In the genomic region with DNA sequence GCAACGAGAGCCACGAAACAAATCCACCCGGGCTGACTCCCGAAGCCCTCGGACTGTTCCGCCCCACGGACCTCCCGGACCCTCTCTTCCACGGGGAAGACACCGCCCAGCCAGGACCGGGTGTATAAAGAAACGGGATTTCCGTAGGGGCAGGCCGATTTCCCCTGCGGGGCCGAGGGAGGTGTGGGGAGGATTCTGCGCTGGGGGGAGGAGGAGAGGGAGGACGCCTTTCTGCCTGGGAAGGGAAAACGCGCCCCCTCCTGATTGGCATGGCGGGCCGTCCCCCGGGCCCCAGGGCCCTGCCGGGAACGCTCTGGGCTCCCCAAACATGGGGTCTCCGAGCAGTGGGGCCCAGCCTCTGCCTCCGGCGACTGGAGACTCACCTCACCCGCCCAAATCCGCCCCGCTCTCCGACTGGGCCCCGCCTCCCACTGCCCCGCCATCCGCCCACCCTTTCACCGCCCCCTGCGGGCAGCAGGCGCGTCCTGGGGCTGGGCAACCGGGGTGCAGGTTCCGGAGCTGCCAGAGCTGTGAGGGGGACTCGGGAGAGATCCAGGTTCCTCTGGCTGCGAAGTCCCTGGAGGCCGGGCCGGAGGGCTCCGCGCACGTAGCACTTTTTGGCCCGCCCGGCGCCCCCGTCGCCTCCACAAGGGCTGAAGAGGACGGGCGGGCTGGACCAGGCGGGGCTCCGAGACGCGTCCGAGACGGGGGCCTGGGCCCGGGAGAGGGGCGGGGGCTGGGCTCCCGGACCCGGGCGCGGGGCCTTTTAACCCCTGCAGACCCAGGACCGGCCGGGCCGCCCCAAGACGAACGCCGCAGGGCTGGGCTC, we compare ENCODE assay signal across 1 cellular context.
A peak's percentile ranks its signal among the peaks of the same experiment; 100 is the strongest.
TF ChIP-seq lines count a peak whose summit lies in the region.

No MANE protein-coding gene starts in this region.

TF ChIP-seq in K562, 482 proteins besides CTCF, POLR2A, EP300 and RAD21 (continued from another document):
- TF ChIP-seq, protein P1, sequence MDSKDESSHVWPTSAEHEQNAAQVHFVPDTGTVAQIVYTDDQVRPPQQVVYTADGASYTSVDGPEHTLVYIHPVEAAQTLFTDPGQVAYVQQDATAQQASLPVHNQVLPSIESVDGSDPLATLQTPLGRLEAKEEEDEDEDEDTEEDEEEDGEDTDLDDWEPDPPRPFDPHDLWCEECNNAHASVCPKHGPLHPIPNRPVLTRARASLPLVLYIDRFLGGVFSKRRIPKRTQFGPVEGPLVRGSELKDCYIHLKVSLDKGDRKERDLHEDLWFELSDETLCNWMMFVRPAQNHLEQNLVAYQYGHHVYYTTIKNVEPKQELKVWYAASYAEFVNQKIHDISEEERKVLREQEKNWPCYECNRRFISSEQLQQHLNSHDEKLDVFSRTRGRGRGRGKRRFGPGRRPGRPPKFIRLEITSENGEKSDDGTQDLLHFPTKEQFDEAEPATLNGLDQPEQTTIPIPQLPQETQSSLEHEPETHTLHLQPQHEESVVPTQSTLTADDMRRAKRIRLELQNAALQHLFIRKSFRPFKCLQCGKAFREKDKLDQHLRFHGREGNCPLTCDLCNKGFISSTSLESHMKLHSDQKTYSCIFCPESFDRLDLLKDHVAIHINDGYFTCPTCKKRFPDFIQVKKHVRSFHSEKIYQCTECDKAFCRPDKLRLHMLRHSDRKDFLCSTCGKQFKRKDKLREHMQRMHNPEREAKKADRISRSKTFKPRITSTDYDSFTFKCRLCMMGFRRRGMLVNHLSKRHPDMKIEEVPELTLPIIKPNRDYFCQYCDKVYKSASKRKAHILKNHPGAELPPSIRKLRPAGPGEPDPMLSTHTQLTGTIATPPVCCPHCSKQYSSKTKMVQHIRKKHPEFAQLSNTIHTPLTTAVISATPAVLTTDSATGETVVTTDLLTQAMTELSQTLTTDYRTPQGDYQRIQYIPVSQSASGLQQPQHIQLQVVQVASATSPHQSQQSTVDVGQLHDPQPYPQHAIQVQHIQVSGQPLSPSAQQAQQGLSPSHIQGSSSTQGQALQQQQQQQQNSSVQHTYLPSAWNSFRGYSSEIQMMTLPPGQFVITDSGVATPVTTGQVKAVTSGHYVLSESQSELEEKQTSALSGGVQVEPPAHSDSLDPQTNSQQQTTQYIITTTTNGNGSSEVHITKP (IDR thresholded peaks at IDR 0.05; ENCODE audit: partially characterized antibody): peak; percentile 44
- no peak for TF ChIP-seq CREB1 (IDR thresholded peaks at IDR 0.05)
- no peak for TF ChIP-seq CREB1 (CRISPR knock-in tag; IDR thresholded peaks at IDR 0.05)
- TF ChIP-seq ERF (CRISPR knock-in tag; IDR thresholded peaks at IDR 0.05): no peak
- TF ChIP-seq ZBTB8A (IDR thresholded peaks at IDR 0.05; ENCODE audit: partially characterized antibody): no peak
- no peak for TF ChIP-seq TCF7L2 (IDR thresholded peaks at IDR 0.05; ENCODE audit: low read depth, low read length)
- peak; percentile 32; the same call in 1 of the 2 replicates for TF ChIP-seq PML (IDR thresholded peaks at IDR 0.05; ENCODE audit: low read length)
- no peak for TF ChIP-seq NR4A1 (CRISPR knock-in tag; IDR thresholded peaks at IDR 0.05)
- TF ChIP-seq NR4A1 (tag; IDR thresholded peaks at IDR 0.05): no peak
- TF ChIP-seq ESRRB (CRISPR knock-in tag; IDR thresholded peaks at IDR 0.05; ENCODE audit: borderline replicate concordance): no peak
